In the genomic region with DNA sequence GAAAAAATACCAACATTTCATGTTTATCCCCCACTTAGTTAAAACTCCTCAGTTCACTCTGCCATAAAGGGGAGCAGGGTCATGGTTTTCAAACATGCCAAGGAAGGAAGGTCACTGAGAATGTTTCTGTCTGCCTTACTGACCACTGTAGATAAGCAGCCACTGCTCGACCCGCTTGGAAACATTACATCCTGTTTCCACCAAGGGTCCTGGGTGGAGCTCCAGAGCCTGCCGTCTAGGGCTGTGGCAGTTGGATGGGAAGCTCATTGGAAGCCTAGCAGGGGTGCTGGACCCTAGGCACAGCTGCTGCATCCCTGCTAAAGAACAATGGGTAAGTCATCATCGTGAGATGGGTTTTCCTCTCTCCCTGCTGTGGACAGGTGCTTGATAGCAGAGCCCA, we compare ENCODE assay signal across 24 cellular contexts.
DNase-seq lines count a peak whose midpoint lies in the region; ATAC-seq and TF ChIP-seq lines count a peak whose summit lies in the region.
"Had no signal": no experiment of that assay in that cellular context is flagged by ENCODE, and none has a peak within 500 bp of the region (broad histone marks: within the 10 kb centered on the region; RNA-seq: fewer than 3 reads in every experiment).

No MANE protein-coding gene starts in this region.

- peaks cover 8% of the 10 kb centered on the region for H3K27me3 Mint-ChIP-seq in GM23338 (ENCODE audit: insufficient read depth, low read depth, poor library complexity)
- peaks cover 10% of the 10 kb centered on the region for H3K27me3 Mint-ChIP-seq in endothelial cell (ENCODE audit: unreplicated experiment)

- H3K27ac ChIP-seq in GM23338 (ENCODE audit: low read depth) = no peak overlapping the region
- H3K27ac ChIP-seq in prostate gland = no peak overlapping the region
- H3K27ac ChIP-seq: ascending aorta, C4-2B, gastrocnemius medialis, parathyroid adenoma, sigmoid colon had no signal

- H3K9me3 ChIP-seq in prostate gland = no peaks in the 10 kb centered on the region
- H3K9me3 ChIP-seq: ascending aorta, gastrocnemius medialis, HAP-1, sigmoid colon had no signal

- 70% methylated on average over 4 of the region's 4 CpGs for WGBS in prostate gland

- H3K27ac Mint-ChIP-seq in GM23338 = no peak overlapping the region
- H3K27ac Mint-ChIP-seq in endothelial cell (ENCODE audit: unreplicated experiment) = peak overlapping the region; percentile 88
- H3K27ac Mint-ChIP-seq: activated CD4-positive, alpha-beta T cell treated with anti-CD3 and anti-CD28 coated beads for 36 hours; activated CD8-positive, alpha-beta T cell treated with anti-CD3 and anti-CD28 coated beads, Interleukin-2, amount 10 ng/mL, durations not matched to agents 7 days and 5 days; activated naive CD4-positive, alpha-beta T cell treated with anti-CD3 and anti-CD28 coated beads, Interleukin-2, amount 50 U/mL, for 72 hours; endodermal cell; memory B cell; stimulated activated naive B cell treated with anti-CD40 and anti-IgM and Interleukin-4, amounts not matched to agents 10 μg/mL and 1 μg/mL and 100 μg/mL, for 72 hours had no signal

- no peak for ATAC-seq in GM23338
- ATAC-seq in SK-N-SH treated with all-trans-retinoic acid at 6 μM for 48 hours = no peak
- no peak for ATAC-seq in HG02610 (IDR thresholded peaks at IDR 0.05; ENCODE audit: unreplicated experiment)
- ATAC-seq: activated CD4-positive, alpha-beta T cell treated with anti-CD3 and anti-CD28 coated beads for 36 hours; activated CD8-positive, alpha-beta T cell treated with anti-CD3 and anti-CD28 coated beads, Interleukin-2, amount 10 ng/mL, durations not matched to agents 7 days and 5 days; activated naive CD4-positive, alpha-beta T cell treated with anti-CD3 and anti-CD28 coated beads, Interleukin-2, amount 50 U/mL, for 72 hours; gastrocnemius medialis; stimulated activated naive B cell treated with anti-CD40 and anti-IgM and Interleukin-4, amounts not matched to agents 10 μg/mL and 1 μg/mL and 100 μg/mL, for 72 hours had no signal

- H3K4me1 Mint-ChIP-seq in GM23338 = peaks cover 23% of the 10 kb centered on the region
- H3K4me1 Mint-ChIP-seq in endothelial cell (ENCODE audit: unreplicated experiment) = peaks cover 45% of the 10 kb centered on the region
- H3K4me1 Mint-ChIP-seq: activated CD4-positive, alpha-beta T cell treated with anti-CD3 and anti-CD28 coated beads for 36 hours; endodermal cell; memory B cell; stimulated activated naive B cell treated with anti-CD40 and anti-IgM and Interleukin-4, amounts not matched to agents 10 μg/mL and 1 μg/mL and 100 μg/mL, for 72 hours had no signal

- no peak for TF ChIP-seq POLR2A in prostate gland (IDR thresholded peaks at IDR 0.05)

- H3K4me1 ChIP-seq in GM23338 (ENCODE audit: insufficient read depth) (peaks cover 16% of the 10 kb centered on the region), prostate gland (replicated peaks) (no peaks in the 10 kb centered on the region)
- H3K4me1 ChIP-seq: ascending aorta, gastrocnemius medialis, HAP-1, parathyroid adenoma, sigmoid colon had no signal

- peaks cover 9% of the 10 kb centered on the region; the same call in 1 of the 2 replicates for H3K9me2 ChIP-seq in GM23338 (ENCODE audit: insufficient read depth)

- TF ChIP-seq CTCF in GM23338 (conservative IDR thresholded peaks at IDR 0.05; ENCODE audit: low read depth in 2 of 2) = no peak
- TF ChIP-seq CTCF in endothelial cell (IDR thresholded peaks at IDR 0.05; ENCODE audit: unreplicated experiment) = no peak
- TF ChIP-seq CTCF in prostate gland (IDR thresholded peaks at IDR 0.05) = no peak

- H3K36me3 ChIP-seq in GM23338 (ENCODE audit: insufficient read depth) = no peaks in the 10 kb centered on the region
- H3K36me3 ChIP-seq in prostate gland = no peaks in the 10 kb centered on the region
- H3K36me3 ChIP-seq: ascending aorta, gastrocnemius medialis, HAP-1, sigmoid colon had no signal

- intact Hi-C loops in prostate gland (cut with DNase I) = no loop called here

- H3K4me3 ChIP-seq in GM23338 = no peak overlapping the region
- no peak overlapping the region for H3K4me3 ChIP-seq in prostate gland
- H3K4me3 ChIP-seq: ascending aorta, gastrocnemius medialis, HAP-1, sigmoid colon had no signal

- DNase-seq in GM23338 (ENCODE audit: low spot score) (no peak), OCI-M2 (lab: John Stamatoyannopoulos, UW; ENCODE audit: unreplicated experiment) (peak; percentile 24), endothelial cell (ENCODE audit: low spot score) (peak; percentile 43), lung microvascular endothelial cell (ENCODE audit: low read depth in 2 of 2) (peak; percentile 88 to 97), prostate gland (ENCODE audit: low spot score) (no peak)
- DNase-seq: activated CD4-positive, alpha-beta T cell treated with anti-CD3 and anti-CD28 coated beads for 36 hours; activated CD8-positive, alpha-beta T cell treated with anti-CD3 and anti-CD28 coated beads, Interleukin-2, amount 10 ng/mL, durations not matched to agents 7 days and 5 days; caudate nucleus; cortex of kidney; endodermal cell; gastrocnemius medialis; Karpas-422; kidney; NCI-H524; sigmoid colon; stimulated activated naive B cell treated with anti-CD40 and anti-IgM and Interleukin-4, amounts not matched to agents 10 μg/mL and 1 μg/mL and 100 μg/mL, for 72 hours had no signal

- H3K4me3 Mint-ChIP-seq in GM23338 = no peak overlapping the region
- H3K4me3 Mint-ChIP-seq in endothelial cell (ENCODE audit: unreplicated experiment) = no peak overlapping the region
- H3K4me3 Mint-ChIP-seq: activated CD4-positive, alpha-beta T cell treated with anti-CD3 and anti-CD28 coated beads for 36 hours; activated CD8-positive, alpha-beta T cell treated with anti-CD3 and anti-CD28 coated beads, Interleukin-2, amount 10 ng/mL, durations not matched to agents 7 days and 5 days; endodermal cell; memory B cell; stimulated activated naive B cell treated with anti-CD40 and anti-IgM and Interleukin-4, amounts not matched to agents 10 μg/mL and 1 μg/mL and 100 μg/mL, for 72 hours had no signal

- no peaks in the 10 kb centered on the region for H4K20me1 ChIP-seq in GM23338 (replicated peaks; ENCODE audit: insufficient read depth)

- no peaks in the 10 kb centered on the region for H3K9me3 Mint-ChIP-seq in GM23338
- H3K9me3 Mint-ChIP-seq in endothelial cell (ENCODE audit: unreplicated experiment) = no peaks in the 10 kb centered on the region
- H3K9me3 Mint-ChIP-seq: activated naive CD4-positive, alpha-beta T cell treated with anti-CD3 and anti-CD28 coated beads, Interleukin-2, amount 50 U/mL, for 72 hours; endodermal cell; memory B cell; stimulated activated naive B cell treated with anti-CD40 and anti-IgM and Interleukin-4, amounts not matched to agents 10 μg/mL and 1 μg/mL and 100 μg/mL, for 72 hours had no signal

- H3K79me2 ChIP-seq in GM23338 (replicated peaks; ENCODE audit: insufficient read depth) = no peaks in the 10 kb centered on the region
- H3K79me2 ChIP-seq: parathyroid adenoma had no signal

- H3F3A ChIP-seq in GM23338 (replicated peaks; ENCODE audit: low read depth) = no peaks in the 10 kb centered on the region

- H2AFZ ChIP-seq in GM23338 = peak overlapping the region; percentile 64; the same call in 1 of the 2 replicates
- H2AFZ ChIP-seq: parathyroid adenoma had no signal

- no peak overlapping the region for H3K4me2 ChIP-seq in GM23338

- H3K27me3 ChIP-seq in GM23338 (ENCODE audit: insufficient read depth) (no peaks in the 10 kb centered on the region), prostate gland (replicated peaks; ENCODE audit: insufficient read depth) (no peaks in the 10 kb centered on the region)
- H3K27me3 ChIP-seq: ascending aorta, gastrocnemius medialis, sigmoid colon had no signal

- H3K36me3 Mint-ChIP-seq in GM23338 (ENCODE audit: low read depth) = no peaks in the 10 kb centered on the region
- H3K36me3 Mint-ChIP-seq in endothelial cell (ENCODE audit: low read depth, unreplicated experiment) = no peaks in the 10 kb centered on the region
- H3K36me3 Mint-ChIP-seq: activated naive CD4-positive, alpha-beta T cell treated with anti-CD3 and anti-CD28 coated beads, Interleukin-2, amount 50 U/mL, for 72 hours; memory B cell; stimulated activated naive B cell treated with anti-CD40 and anti-IgM and Interleukin-4, amounts not matched to agents 10 μg/mL and 1 μg/mL and 100 μg/mL, for 72 hours had no signal

TF ChIP-seq in GM23338, 12 proteins besides CTCF, POLR2A, EP300 and RAD21 (continues in another document):
- TF ChIP-seq CREB1 (CRISPR knock-in tag; IDR thresholded peaks at IDR 0.05; ENCODE audit: low read depth) (no peak), STAT1 (IDR thresholded peaks at IDR 0.05; ENCODE audit: unreplicated experiment) (no peak), EZH2 (IDR thresholded peaks at IDR 0.05; ENCODE audit: low read depth, unreplicated experiment) (no peak), ETS1 (IDR thresholded peaks at IDR 0.05) (no peak), EZH2phosphoT487 (IDR thresholded peaks at IDR 0.05; ENCODE audit: unreplicated experiment) (no peak), ZNF331 (CRISPR knock-in tag; IDR thresholded peaks at IDR 0.05; ENCODE audit: low read depth) (no peak)

TF ChIP-seq in SK-N-SH treated with all-trans-retinoic acid at 6 μM for 48 hours, 23 proteins besides CTCF, POLR2A, EP300 and RAD21:
- no peak for TF ChIP-seq ZNF8 (CRISPR knock-in tag; IDR thresholded peaks at IDR 0.05)
- TF ChIP-seq PPARA (CRISPR knock-in tag; IDR thresholded peaks at IDR 0.05; ENCODE audit: borderline replicate concordance) = no peak
- no peak for TF ChIP-seq ZC3H10 (CRISPR knock-in tag; IDR thresholded peaks at IDR 0.05)
- TF ChIP-seq BACH2 (CRISPR knock-in tag; IDR thresholded peaks at IDR 0.05; ENCODE audit: borderline replicate concordance) = no peak

Comparison
In these comparisons a context has a peak if more than half of its experiments do, and no peak if none do; other contexts are left out.
1. DNase-seq: peak in OCI-M2 (single experiment), endothelial cell (single experiment) and lung microvascular endothelial cell (2 of 2); none in GM23338 (single experiment) and prostate gland (single experiment).